Comparison of ENCODE assay signal across 1 cellular context in the genomic region with DNA sequence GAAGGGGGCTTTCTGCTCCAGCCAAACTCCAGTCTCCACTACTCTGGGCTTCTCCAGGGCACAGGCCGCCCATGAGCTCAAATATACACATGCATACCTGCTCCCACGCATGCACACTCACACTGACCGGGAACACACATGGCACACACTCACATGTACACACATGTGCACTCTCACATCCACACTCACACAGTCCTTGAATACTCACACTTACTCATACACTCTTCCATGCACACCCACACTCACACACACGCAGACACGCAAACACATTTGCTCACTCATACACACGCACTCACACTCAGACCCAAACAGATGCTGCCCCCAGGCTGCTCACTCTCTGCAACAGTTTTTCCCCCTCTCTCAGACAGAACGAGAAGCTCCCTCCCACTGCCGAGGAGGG.
TF ChIP-seq lines count a peak whose summit lies in the region.

No MANE protein-coding gene starts in this region.

TF ChIP-seq in GM12878, 131 proteins besides CTCF, POLR2A, EP300 and RAD21:
- TF ChIP-seq, protein P1, sequence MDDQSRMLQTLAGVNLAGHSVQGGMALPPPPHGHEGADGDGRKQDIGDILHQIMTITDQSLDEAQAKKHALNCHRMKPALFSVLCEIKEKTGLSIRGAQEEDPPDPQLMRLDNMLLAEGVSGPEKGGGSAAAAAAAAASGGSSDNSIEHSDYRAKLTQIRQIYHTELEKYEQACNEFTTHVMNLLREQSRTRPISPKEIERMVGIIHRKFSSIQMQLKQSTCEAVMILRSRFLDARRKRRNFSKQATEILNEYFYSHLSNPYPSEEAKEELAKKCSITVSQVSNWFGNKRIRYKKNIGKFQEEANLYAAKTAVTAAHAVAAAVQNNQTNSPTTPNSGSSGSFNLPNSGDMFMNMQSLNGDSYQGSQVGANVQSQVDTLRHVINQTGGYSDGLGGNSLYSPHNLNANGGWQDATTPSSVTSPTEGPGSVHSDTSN (IDR thresholded peaks at IDR 0.05; ENCODE audit: insufficient replicate concordance, low read depth, low read length): peak; percentile 58
- TF ChIP-seq TCF3 (IDR thresholded peaks at IDR 0.05; ENCODE audit: borderline replicate concordance, insufficient read depth, low read depth, low read length) (peak; percentile 23; the same call in 1 of the 2 replicates), HDGF (IDR thresholded peaks at IDR 0.05) (no peak)
- TF ChIP-seq, protein P2, sequence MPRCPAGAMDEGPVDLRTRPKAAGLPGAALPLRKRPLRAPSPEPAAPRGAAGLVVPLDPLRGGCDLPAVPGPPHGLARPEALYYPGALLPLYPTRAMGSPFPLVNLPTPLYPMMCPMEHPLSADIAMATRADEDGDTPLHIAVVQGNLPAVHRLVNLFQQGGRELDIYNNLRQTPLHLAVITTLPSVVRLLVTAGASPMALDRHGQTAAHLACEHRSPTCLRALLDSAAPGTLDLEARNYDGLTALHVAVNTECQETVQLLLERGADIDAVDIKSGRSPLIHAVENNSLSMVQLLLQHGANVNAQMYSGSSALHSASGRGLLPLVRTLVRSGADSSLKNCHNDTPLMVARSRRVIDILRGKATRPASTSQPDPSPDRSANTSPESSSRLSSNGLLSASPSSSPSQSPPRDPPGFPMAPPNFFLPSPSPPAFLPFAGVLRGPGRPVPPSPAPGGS (IDR thresholded peaks at IDR 0.05; ENCODE audit: borderline replicate concordance, insufficient read depth, low read depth, low read length, poor library complexity, severe bottlenecking): peak; percentile 94
